Comparison of ENCODE assay signal across 9 cellular contexts in the genomic region with DNA sequence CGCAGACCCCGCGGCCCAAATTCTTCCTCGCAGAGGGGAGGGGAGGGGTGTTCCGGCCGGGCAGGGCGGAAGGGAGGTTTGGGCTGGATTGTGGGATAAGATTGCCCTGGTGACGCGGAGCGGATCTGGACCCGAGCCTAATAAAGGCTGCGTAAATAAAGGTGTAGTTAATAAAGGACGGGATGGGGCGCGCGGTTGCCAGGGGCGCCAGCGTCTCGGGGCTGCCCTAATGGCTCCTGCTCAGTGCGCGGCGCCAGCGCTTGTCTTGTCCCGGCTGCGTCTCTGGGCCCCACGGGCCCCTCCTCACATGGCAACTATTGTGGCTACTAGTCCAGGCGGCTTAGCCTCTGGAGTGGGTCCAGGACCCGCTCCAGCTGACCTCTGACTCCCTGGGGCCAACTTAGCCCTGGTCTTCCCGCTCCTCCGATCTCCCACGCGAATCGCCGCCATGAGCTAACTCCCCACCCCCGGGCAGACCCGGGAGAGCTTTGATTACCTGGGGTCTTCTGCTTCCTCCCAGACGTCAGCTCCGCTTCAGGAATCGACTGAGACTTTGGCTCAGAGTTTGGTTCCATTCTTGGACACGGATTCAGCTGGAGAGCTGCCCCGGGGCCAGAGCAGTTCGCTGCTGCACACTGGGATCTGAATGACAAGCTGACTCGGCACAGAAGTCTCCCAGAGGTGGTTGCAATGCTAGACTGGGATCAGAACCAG. TPM values are rescaled to one million over a fixed set of nuclear protein-coding genes. Genes with fewer than 3 reads are reported as not detected.
A peak's percentile ranks its signal among the peaks of the same experiment; 100 is the strongest.
DNase-seq lines count a peak whose midpoint lies in the region; ATAC-seq and TF ChIP-seq lines count a peak whose summit lies in the region.
"Had no signal": no experiment of that assay in that cellular context is flagged by ENCODE, and none has a peak within 500 bp of the region (broad histone marks: within the 10 kb centered on the region; RNA-seq: fewer than 3 reads in every experiment).

No MANE protein-coding gene starts in this region.

- peak overlapping the region; percentile 18 to 53 (median 41) for H3K4me3 ChIP-seq in Peyer's patch
- peak overlapping the region; percentile 47 to 64 (median 56) for H3K4me3 ChIP-seq in sigmoid colon

- intact Hi-C loops in sigmoid colon (cut with DNase I), result loop anchor here (2.0 kb wide), 1 partner anchor 167 kb away; no protein-coding TSS in a partner anchor

- H3K27me3 ChIP-seq in Peyer's patch (no peaks in the 10 kb centered on the region), sigmoid colon (no peaks in the 10 kb centered on the region)

- H3K27ac ChIP-seq in Peyer's patch (no peak overlapping the region), sigmoid colon (peak overlapping the region; percentile 16 to 67 (median 57))

- 12 to 14% methylated on average over 43 of the region's 43 CpGs for WGBS in sigmoid colon, 2 donors

- DNase-seq in GM13977 (ENCODE audit: low spot score) (peak; percentile 34), Peyer's patch (peak in 1 of 3 donors; percentile 53), foreskin melanocyte (peak; percentile 11), sigmoid colon (peak; percentile 65), HUDEP-2 (lab: John Stamatoyannopoulos, UW; ENCODE audit: unreplicated experiment in 76 of 76) (no peak), activated gamma-delta T cell treated with Interleukin-2 at 50 U/mL for 16 hours (no peak)

- TF ChIP-seq POLR2A in Peyer's patch (IDR thresholded peaks at IDR 0.05), result no peak
- no peak for TF ChIP-seq POLR2A in sigmoid colon (IDR thresholded peaks at IDR 0.05)

- no peaks in the 10 kb centered on the region for H3K36me3 ChIP-seq in Peyer's patch
- H3K36me3 ChIP-seq in sigmoid colon, result no peaks in the 10 kb centered on the region

- H3K4me1 ChIP-seq in Peyer's patch (peaks cover 0 to 8% (median 0%) of the 10 kb centered on the region in 4 donors), sigmoid colon (peaks cover 0 to 15% (median 5%) of the 10 kb centered on the region in 4 donors)

- ATAC-seq in HG02588 (IDR thresholded peaks at IDR 0.05; ENCODE audit: unreplicated experiment) (no peak), HG03442 (IDR thresholded peaks at IDR 0.05; ENCODE audit: unreplicated experiment) (no peak)

- TF ChIP-seq CTCF in GM13977 (IDR thresholded peaks at IDR 0.05; ENCODE audit: extremely low read depth, insufficient read depth, missing control alignments) (no peak), Peyer's patch (IDR thresholded peaks at IDR 0.05) (no peak), sigmoid colon (IDR thresholded peaks at IDR 0.05) (no peak)

- H3K9me3 ChIP-seq in Peyer's patch (no peaks in the 10 kb centered on the region), sigmoid colon (no peaks in the 10 kb centered on the region)

- in situ Hi-C loops in GM13977 (cut with MboI; ENCODE audit: low pct_unique_long_range_greater_than_20kb, low sequenced_read_pairs, unreplicated experiment), result loop anchor here (10.0 kb wide), 1 partner anchor 169 kb away; no protein-coding TSS in a partner anchor

- TF ChIP-seq EP300 in sigmoid colon (IDR thresholded peaks at IDR 0.05), result no peak

RNA-seq across cellular contexts. Expression of gene SLC25A52, which starts 36.5 kb away (rescaled TPM):
- total RNA-seq in Peyer's patch, result not detected
- total RNA-seq in sigmoid colon, result not detected
- not detected for polyA plus RNA-seq in sigmoid colon
- total RNA-seq: HT1080 had no signal

RNA-seq across cellular contexts. Expression of gene B4GALT6, which starts 39.8 kb away (rescaled TPM):
- total RNA-seq in Peyer's patch (10 to 100 TPM in 1 of 4 donors, 1 to 10 TPM in 3; 5.0 to 20.7 (median 6.0) TPM), sigmoid colon (1 to 10 TPM; 4.6 to 7.8 (median 5.0) TPM)
- polyA plus RNA-seq in sigmoid colon, result 1 to 10 TPM in 2 of 3 donors, not detected in 1; 1.2 to 2.5 TPM

Comparison
In these comparisons a context has a peak if more than half of its experiments do, and no peak if none do; other contexts are left out.
1. DNase-seq: peak in GM13977 (single experiment), foreskin melanocyte (single experiment) and sigmoid colon (single experiment); none in HUDEP-2 (0 of 76) and activated gamma-delta T cell treated with Interleukin-2 at 50 U/mL for 16 hours (single experiment).
2. H3K27ac ChIP-seq: peak in sigmoid colon (4 of 4); none in Peyer's patch (0 of 4).